Comparison of ENCODE assay signal across 10 cellular contexts in the genomic region with DNA sequence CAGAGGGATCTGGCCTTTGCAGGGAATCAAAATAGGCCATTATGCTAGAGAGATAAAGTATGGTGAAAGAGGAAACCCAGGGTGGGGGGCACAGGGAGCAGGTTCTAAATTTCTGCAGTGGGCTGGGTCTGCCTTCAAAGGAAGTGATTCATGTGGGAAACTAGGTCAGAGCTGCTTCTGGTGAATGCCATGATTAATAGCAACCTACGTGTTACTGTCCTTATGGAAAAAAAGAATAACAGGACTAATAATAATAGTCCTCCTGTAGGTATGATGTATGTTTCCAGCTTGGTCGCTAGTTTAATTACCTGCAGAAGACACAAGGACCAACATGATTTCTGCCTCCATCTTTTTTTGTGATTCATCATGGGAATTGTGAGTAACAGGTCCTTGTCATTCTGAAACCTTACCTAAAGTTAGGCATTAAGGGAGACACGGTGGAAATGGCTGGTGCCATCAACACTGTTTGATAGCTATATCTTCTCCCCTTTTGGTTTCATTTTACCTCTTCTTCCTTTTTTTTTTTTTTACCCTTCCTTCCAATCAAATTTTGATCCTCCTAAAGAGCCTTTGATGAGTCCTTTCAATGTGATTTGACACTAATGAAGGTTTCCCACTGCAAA.
DNase-seq lines count a peak whose midpoint lies in the region; ATAC-seq lines count a peak whose summit lies in the region.
"Had no signal": no experiment of that assay in that cellular context is flagged by ENCODE, and none has a peak within 500 bp of the region (broad histone marks: within the 10 kb centered on the region; RNA-seq: fewer than 3 reads in every experiment).

No MANE protein-coding gene starts in this region.

- ATAC-seq in GM19351 (IDR thresholded peaks at IDR 0.05; ENCODE audit: unreplicated experiment): peak; percentile 76
- no peak for ATAC-seq in GM21528 (IDR thresholded peaks at IDR 0.05; ENCODE audit: low FRiP score, unreplicated experiment)

- intact Hi-C loops in posterior cingulate gyrus (cut with DNase I): no loop called here

- peak; percentile 43 for DNase-seq in A172 (ENCODE audit: low spot score)
- peak; percentile 77 for DNase-seq in HT1080 (ENCODE audit: low read depth)
- DNase-seq in dermis blood vessel endothelial cell: peak; percentile 23
- no peak for DNase-seq in NCI-H1092 (lab: John Stamatoyannopoulos, UW)
- DNase-seq in NCI-H2081 (lab: John Stamatoyannopoulos, UW): no peak
- DNase-seq in posterior cingulate gyrus: no peak
- DNase-seq: activated B cell treated with CpG ODN at 0.5 μM for 24 hours, NCI-H1048 had no signal

Comparison
In these comparisons a context has a peak if more than half of its experiments do, and no peak if none do; other contexts are left out.
1. DNase-seq: peak in A172 (single experiment), HT1080 (single experiment) and dermis blood vessel endothelial cell (single experiment); none in NCI-H1092 (single experiment), NCI-H2081 (0 of 2) and posterior cingulate gyrus (0 of 10).